In genomic region chr10:132257907-132258306, GRCh38 we compare ENCODE assay signal across 21 cellular contexts. TPM values are rescaled to one million over a fixed set of nuclear protein-coding genes. Genes with fewer than 3 reads are reported as not detected.
DNase-seq lines count a peak whose midpoint lies in the region; ATAC-seq and TF ChIP-seq lines count a peak whose summit lies in the region.
"Had no signal": no experiment of that assay in that cellular context is flagged by ENCODE, and none has a peak within 500 bp of the region (broad histone marks: within the 10 kb centered on the region; RNA-seq: fewer than 3 reads in every experiment).

No MANE protein-coding gene starts in this region.

- H2AFZ ChIP-seq in H9 (ENCODE audit: low read length) = no peak overlapping the region
- H2AFZ ChIP-seq in neural progenitor cell (replicated peaks) = no peak overlapping the region
- H2AFZ ChIP-seq: GM23338 had no signal

- H3K79me1 ChIP-seq in H9 (ENCODE audit: insufficient read depth, low read depth, low read length, poor library complexity, severe bottlenecking) = no peaks in the 10 kb centered on the region

- H3T11ph ChIP-seq in H9 (ENCODE audit: low read length) = no peak overlapping the region

- no peaks in the 10 kb centered on the region for H3K23me2 ChIP-seq in H9 (ENCODE audit: insufficient read length, low read depth, low read length, poor library complexity, severe bottlenecking)

- H3K4me1 ChIP-seq in H9 (ENCODE audit: insufficient read depth, low read length) (no peaks in the 10 kb centered on the region), neural progenitor cell (peaks cover 3% of the 10 kb centered on the region), left ventricle myocardium inferior (no peaks in the 10 kb centered on the region)
- H3K4me1 ChIP-seq: BE2C had no signal

- peaks cover 5 to 8% of the 10 kb centered on the region in 2 experiments; a peak in 3 of 4 replicates for H3K4me1 Mint-ChIP-seq in H9
- peaks cover 16% of the 10 kb centered on the region for H3K4me1 Mint-ChIP-seq in T-helper 17 cell
- H3K4me1 Mint-ChIP-seq in neural progenitor cell = peaks cover 13% of the 10 kb centered on the region

- no peak overlapping the region for H3K4me3 ChIP-seq in neural progenitor cell
- H3K4me3 ChIP-seq in left ventricle myocardium inferior = no peak overlapping the region
- H3K4me3 ChIP-seq: A549; BLaER1 treated with 17β-estradiol and CSF1 and Interleukin-3, amounts not matched to agents 10 nM and 100 nM; GM23338; HAP-1 had no signal

- no peaks in the 10 kb centered on the region for H3K27me3 ChIP-seq in H9 (ENCODE audit: insufficient read depth, low read length)
- peaks cover 12% of the 10 kb centered on the region for H3K27me3 ChIP-seq in neural progenitor cell
- peaks cover 6% of the 10 kb centered on the region for H3K27me3 ChIP-seq in left ventricle myocardium inferior (ENCODE audit: low read depth)
- H3K27me3 ChIP-seq: BE2C had no signal

- H3K9me3 ChIP-seq in H9 (ENCODE audit: control insufficient read depth, low read depth, low read length) = no peaks in the 10 kb centered on the region
- no peaks in the 10 kb centered on the region for H3K9me3 ChIP-seq in T-helper 17 cell (ENCODE audit: control insufficient read depth, low read length, poor library complexity, severe bottlenecking)
- H3K9me3 ChIP-seq in neural progenitor cell (ENCODE audit: low read depth) = no peaks in the 10 kb centered on the region
- no peaks in the 10 kb centered on the region for H3K9me3 ChIP-seq in left ventricle myocardium inferior (replicated peaks)
- H3K9me3 ChIP-seq: A549; BE2C; BLaER1 treated with 17β-estradiol and CSF1 and Interleukin-3, amounts not matched to agents 10 nM and 100 nM; HAP-1 had no signal

- H3K27me3 Mint-ChIP-seq in H9 (ENCODE audit: low read depth) (peaks cover 2% of the 10 kb centered on the region), T-helper 17 cell (no peaks in the 10 kb centered on the region), neural progenitor cell (ENCODE audit: insufficient read depth, low read depth) (peaks cover 3% of the 10 kb centered on the region)
- H3K27me3 Mint-ChIP-seq: CD4-positive, alpha-beta T cell; CD8-positive, alpha-beta memory T cell had no signal

- ATAC-seq in T-helper 17 cell = no peak
- ATAC-seq: GM23338 had no signal

- peak overlapping the region; percentile 33; the same call in 1 of the 2 replicates for H3K14ac ChIP-seq in H9 (ENCODE audit: insufficient read depth, low read length)

- intact Hi-C loops in left ventricle myocardium inferior (cut with micrococcal nuclease) = no loop called here

- H3K4me3 Mint-ChIP-seq in H9 = no peak overlapping the region
- H3K4me3 Mint-ChIP-seq in T-helper 17 cell = peak overlapping the region; percentile 25
- no peak overlapping the region for H3K4me3 Mint-ChIP-seq in neural progenitor cell
- H3K4me3 Mint-ChIP-seq: CD14-positive monocyte; CD4-positive, alpha-beta T cell; GM23338; HFFc6 had no signal

- H3K36me3 Mint-ChIP-seq in H9 (ENCODE audit: insufficient read depth in 1 of 3, low read depth in 3 of 3) = no peaks in the 10 kb centered on the region
- H3K36me3 Mint-ChIP-seq in T-helper 17 cell (ENCODE audit: low read depth) = no peaks in the 10 kb centered on the region
- no peaks in the 10 kb centered on the region for H3K36me3 Mint-ChIP-seq in neural progenitor cell
- H3K36me3 Mint-ChIP-seq: CD8-positive, alpha-beta memory T cell had no signal

- no peak overlapping the region for H4K5ac ChIP-seq in H9 (ENCODE audit: insufficient read length, low read depth, low read length)

- no peak overlapping the region for H2BK5ac ChIP-seq in H9 (ENCODE audit: insufficient read length, low read length)

- no CpG with 5 or more reads among the region's 9 CpGs for WGBS in H9 (ENCODE audit: extremely low coverage, insufficient read length, low lambda C conversion rate)

- TF ChIP-seq CTCF in H9 (conservative IDR thresholded peaks at IDR 0.05) = no peak
- TF ChIP-seq CTCF in neural progenitor cell (IDR thresholded peaks at IDR 0.05) = no peak
- no peak for TF ChIP-seq CTCF in left ventricle myocardium inferior (IDR thresholded peaks at IDR 0.05; ENCODE audit: borderline replicate concordance)

- H4K8ac ChIP-seq in H9 (replicated peaks; ENCODE audit: insufficient read length, low read depth, low read length) = no peak overlapping the region

- H3K4me2 ChIP-seq in H9 (ENCODE audit: insufficient read depth, insufficient read length, low read length) (no peak overlapping the region), neural progenitor cell (no peak overlapping the region)
- H3K4me2 ChIP-seq: A549, GM23338 had no signal

- no peak overlapping the region for H2BK20ac ChIP-seq in H9 (ENCODE audit: low read depth, low read length, poor library complexity, severe bottlenecking)

- H3K9ac ChIP-seq in H9 (ENCODE audit: extremely low read depth, insufficient read length, low read length) (no peak overlapping the region), neural progenitor cell (no peak overlapping the region)

- H3K4ac ChIP-seq in H9 (ENCODE audit: low read depth, low read length) = no peak overlapping the region

- no peak overlapping the region for H2BK120ac ChIP-seq in H9 (ENCODE audit: low read depth, low read length, poor library complexity, severe bottlenecking)

- H3K79me2 ChIP-seq in H9 (ENCODE audit: insufficient read depth, low read length) (no peaks in the 10 kb centered on the region), neural progenitor cell (ENCODE audit: low read depth) (no peaks in the 10 kb centered on the region)

- H2BK12ac ChIP-seq in H9 (ENCODE audit: insufficient read length, low read depth, low read length) = no peak overlapping the region

- DNase-seq in H9 = no peak
- no peak for DNase-seq in T-helper 17 cell
- DNase-seq in neural progenitor cell (ENCODE audit: low spot score) = no peak
- no peak for DNase-seq in left ventricle myocardium inferior
- DNase-seq in inferior parietal cortex (ENCODE audit: extremely low spot score) = no peak
- DNase-seq in DMS114 treated with DMSO at 0.1 percent for 48 hours (lab: John Stamatoyannopoulos, UW; ENCODE audit: unreplicated experiment) = no peak
- DNase-seq: 8988T; AML-193; BE2C; CD4-positive, alpha-beta T cell; CD8-positive, alpha-beta memory T cell; DMS 273 treated with DMSO at 0.1 percent for 48 hours; DMS53; DMS79 treated with DMSO at 0.1 percent for 48 hours; GF-D8 had no signal

- no peak overlapping the region for H2AK5ac ChIP-seq in H9 (ENCODE audit: insufficient read length, low read length)

- H4K20me1 ChIP-seq in H9 (ENCODE audit: control insufficient read depth, insufficient read depth, insufficient read length) (no peaks in the 10 kb centered on the region), neural progenitor cell (ENCODE audit: low read depth) (no peaks in the 10 kb centered on the region)

- H3K56ac ChIP-seq in H9 (ENCODE audit: insufficient read length, low read depth, low read length) = no peak overlapping the region

- H3F3A ChIP-seq in neural progenitor cell (ENCODE audit: low read depth) = no peaks in the 10 kb centered on the region

- H3K9me3 Mint-ChIP-seq in H9 (no peaks in the 10 kb centered on the region), neural progenitor cell (no peaks in the 10 kb centered on the region)
- H3K9me3 Mint-ChIP-seq: CD4-positive, alpha-beta T cell; CD8-positive, alpha-beta memory T cell; GM23338; HFFc6 had no signal

- no peak overlapping the region for H2BK15ac ChIP-seq in H9 (ENCODE audit: low read depth, low read length)

- H3K27ac ChIP-seq in H9 (ENCODE audit: insufficient read length, low read depth, low read length) = no peak overlapping the region
- H3K27ac ChIP-seq in neural progenitor cell = no peak overlapping the region
- H3K27ac ChIP-seq in left ventricle myocardium inferior (replicated peaks) = no peak overlapping the region
- H3K27ac ChIP-seq: BLaER1 treated with 17β-estradiol and CSF1 and Interleukin-3, amounts not matched to agents 10 nM and 100 nM had no signal

- no peak overlapping the region for H4K91ac ChIP-seq in H9 (ENCODE audit: insufficient read length, low read depth, low read length)

- no peak overlapping the region for H3K18ac ChIP-seq in H9 (ENCODE audit: insufficient read length, low read depth, low read length)

- no peak overlapping the region for H3K23ac ChIP-seq in H9 (ENCODE audit: insufficient read length, low read depth, low read length)

- H3K36me3 ChIP-seq in neural progenitor cell (no peaks in the 10 kb centered on the region), left ventricle myocardium inferior (no peaks in the 10 kb centered on the region)
- H3K36me3 ChIP-seq: BE2C; BLaER1 treated with 17β-estradiol and CSF1 and Interleukin-3, amounts not matched to agents 10 nM and 100 nM; HAP-1 had no signal

- no peak overlapping the region; a peak in 1 of 7 replicates for H3K27ac Mint-ChIP-seq in H9
- H3K27ac Mint-ChIP-seq in T-helper 17 cell = no peak overlapping the region
- H3K27ac Mint-ChIP-seq in neural progenitor cell = peak overlapping the region; percentile 60
- H3K27ac Mint-ChIP-seq: CD14-positive monocyte; CD4-positive, alpha-beta T cell; GM23338; HFFc6 had no signal

RNA-seq across cellular contexts. Expression of gene STK32C, which starts 49.8 kb away (rescaled TPM):
- total RNA-seq in H9 (2021) (11.3 and 13.1 TPM in 2 replicates), T-helper 17 cell (1 to 10 TPM; 7.1 to 8.4 TPM), neural progenitor cell (ENCODE audit: low replicate concordance) (2.5 and 13.5 TPM in 2 replicates), left ventricle myocardium inferior (4.4 TPM)
